Comparison of ENCODE assay signal across 9 cellular contexts in the genomic region with DNA sequence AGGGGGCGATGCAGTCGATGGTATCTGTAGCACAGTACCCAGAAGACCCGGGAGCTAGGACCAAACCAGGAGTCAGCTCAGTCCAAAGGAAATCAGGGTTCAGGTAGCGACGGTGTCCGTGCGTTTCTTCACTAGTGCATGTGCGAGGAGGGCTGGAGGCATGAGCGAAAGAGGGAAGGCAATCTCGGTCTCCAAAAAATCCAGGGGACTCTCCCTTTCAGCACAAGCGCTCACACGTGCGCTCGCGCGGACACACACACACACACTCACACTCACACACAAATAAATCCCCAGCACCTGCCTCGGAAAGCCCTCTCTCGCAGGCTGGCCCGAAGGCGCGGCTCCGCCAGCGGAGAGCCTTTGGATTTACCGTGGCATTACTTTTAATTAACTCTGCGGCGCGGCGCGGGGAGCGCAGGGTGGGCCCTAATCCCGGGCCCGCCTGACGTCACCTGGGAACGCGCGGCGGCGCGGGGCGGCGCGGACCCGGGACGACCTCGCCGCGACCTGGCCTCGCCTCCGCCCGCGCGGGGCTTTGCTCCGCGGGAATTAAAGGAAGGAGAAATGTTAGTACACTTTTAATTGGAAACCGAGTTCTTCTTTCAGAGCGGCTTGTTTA.
A peak's percentile ranks its signal among the peaks of the same experiment; 100 is the strongest.
DNase-seq lines count a peak whose midpoint lies in the region; ATAC-seq and TF ChIP-seq lines count a peak whose summit lies in the region.
"Had no signal": no experiment of that assay in that cellular context is flagged by ENCODE, and none has a peak within 500 bp of the region (broad histone marks: within the 10 kb centered on the region; RNA-seq: fewer than 3 reads in every experiment).

No MANE protein-coding gene starts in this region.

- in situ Hi-C loops in gastrocnemius medialis (cut with MboI; ENCODE audit: low sequenced_read_pairs in 4 of 4): no loop called here

- no peak overlapping the region for H2AFZ ChIP-seq in PC-9

- H3K79me2 ChIP-seq in PC-9 (ENCODE audit: low read depth): no peaks in the 10 kb centered on the region

- TF ChIP-seq POLR2A in gastrocnemius medialis (IDR thresholded peaks at IDR 0.05): no peak

- H4K20me1 ChIP-seq in PC-9 (ENCODE audit: insufficient read depth): no peaks in the 10 kb centered on the region

- H3K27ac ChIP-seq in HEK293 (ENCODE audit: extremely low read depth, low read depth, low read length): peak overlapping the region; percentile 8; the same call in 1 of the 2 replicates
- H3K27ac ChIP-seq in RWPE2 (ENCODE audit: poor library complexity, severe bottlenecking): no peak overlapping the region
- no peak overlapping the region for H3K27ac ChIP-seq in iPS DF 6.9 (ENCODE audit: low read length)
- H3K27ac ChIP-seq in gastrocnemius medialis: no peak overlapping the region
- H3K27ac ChIP-seq in PC-9: no peak overlapping the region

- no CpG with 5 or more reads among the region's 56 CpGs for WGBS in iPS DF 6.9 (ENCODE audit: insufficient coverage, insufficient read length)

- BruUV-seq in PC-9 (replicated peaks; lab: Mats Ljungman, UMichigan): no TSS peak

- H3F3A ChIP-seq in PC-9 (ENCODE audit: insufficient read depth, low read depth): no peaks in the 10 kb centered on the region

- no peaks in the 10 kb centered on the region for H3K9me2 ChIP-seq in PC-9 (ENCODE audit: insufficient read depth)

- H3K36me3 ChIP-seq in HEK293 (ENCODE audit: control insufficient read depth in 2 of 2, insufficient read depth in 1 of 2, low read length in 2 of 2) (no peaks in the 10 kb centered on the region), RWPE2 (ENCODE audit: low read depth) (no peaks in the 10 kb centered on the region), iPS DF 6.9 (ENCODE audit: control insufficient read depth, insufficient read depth, low read length) (no peaks in the 10 kb centered on the region), gastrocnemius medialis (no peaks in the 10 kb centered on the region), PC-9 (ENCODE audit: low read depth) (no peaks in the 10 kb centered on the region)

- H3K4me1 ChIP-seq in HEK293 (ENCODE audit: control insufficient read depth, insufficient read depth, low read length): no peaks in the 10 kb centered on the region
- H3K4me1 ChIP-seq in RWPE2 (ENCODE audit: insufficient read depth, poor library complexity, severe bottlenecking): no peaks in the 10 kb centered on the region
- peaks cover 2% of the 10 kb centered on the region; the same call in 1 of the 2 replicates for H3K4me1 ChIP-seq in iPS DF 6.9 (ENCODE audit: control insufficient read depth, insufficient read depth, low read length)
- H3K4me1 ChIP-seq in gastrocnemius medialis: peaks cover 11 to 21% of the 10 kb centered on the region in 2 donors
- H3K4me1 ChIP-seq in PC-9 (replicated peaks; ENCODE audit: insufficient read depth): peaks cover 17% of the 10 kb centered on the region

- ATAC-seq in RWPE2 (ENCODE audit: low read depth) (peak; percentile 31; the same call in 1 of the 3 replicates), gastrocnemius medialis (no peak)
- ATAC-seq: PC-3 had no signal

- DNase-seq in RWPE2 (ENCODE audit: low spot score) (no peak), iPS DF 6.9 (ENCODE audit: low read depth, low spot score) (no peak), gastrocnemius medialis (no peak), PC-9 (no peak), T-helper 1 cell (no peak), GM19240 (ENCODE audit: insufficient read length, low spot score) (no peak)
- DNase-seq in stimulated activated CD4-positive, alpha-beta T cell treated with anti-CD3 and anti-CD28 coated beads, Interleukin-15, amount 100 ng/mL, for 24 hours: no peak
- DNase-seq: PC-3 had no signal

- H3K27me3 ChIP-seq in RWPE2 (ENCODE audit: insufficient read depth, poor library complexity, severe bottlenecking) (peaks cover 53% of the 10 kb centered on the region), iPS DF 6.9 (ENCODE audit: control insufficient read depth, insufficient read depth, low read length) (peaks cover 40% of the 10 kb centered on the region), gastrocnemius medialis (peaks cover 0 to 17% (median 6%) of the 10 kb centered on the region in 3 donors), PC-9 (ENCODE audit: insufficient read depth, low read depth) (no peaks in the 10 kb centered on the region)

- no peaks in the 10 kb centered on the region for H3K9me3 ChIP-seq in HEK293 (ENCODE audit: control insufficient read depth, insufficient read depth, low read depth, low read length)
- H3K9me3 ChIP-seq in RWPE2 (ENCODE audit: severe bottlenecking): no peaks in the 10 kb centered on the region
- no peaks in the 10 kb centered on the region for H3K9me3 ChIP-seq in iPS DF 6.9 (ENCODE audit: control insufficient read depth, insufficient read depth, low read length)
- no peaks in the 10 kb centered on the region for H3K9me3 ChIP-seq in gastrocnemius medialis
- H3K9me3 ChIP-seq in PC-9 (ENCODE audit: insufficient read depth, low read depth): no peaks in the 10 kb centered on the region

- TF ChIP-seq CTCF in HEK293 (tag by site-specific recombination; IDR thresholded peaks at IDR 0.05): peak; percentile 15; the same call in 1 of the 2 replicates
- no peak for TF ChIP-seq CTCF in RWPE2 (IDR thresholded peaks at IDR 0.05; ENCODE audit: poor library complexity, severe bottlenecking)
- TF ChIP-seq CTCF in gastrocnemius medialis (IDR thresholded peaks at IDR 0.05 in 4 of 5, conservative IDR thresholded peaks at IDR 0.05 in 1 of 5): no peak
- TF ChIP-seq CTCF in PC-9 (conservative IDR thresholded peaks at IDR 0.05): no peak

- no peak overlapping the region for H3K4me2 ChIP-seq in PC-9

- intact Hi-C loops in gastrocnemius medialis (cut with DNase I; ENCODE audit: low total_unique reads) (loop anchor here (5.0 kb wide), 1 partner anchor 78 kb away; no protein-coding TSS in a partner anchor), PC-9 (cut with micrococcal nuclease; ENCODE audit: unreplicated experiment) (no loop called here)

- POLR2A ChIA-PET in HEK293 (lab: Yijun Ruan, JAX): no interaction called here
- POLR2A ChIA-PET in PC-9 (lab: Charles Lee; ENCODE audit: unreplicated experiment): no interaction called here

- CTCF ChIA-PET in HEK293 (lab: Yijun Ruan, JAX) (interaction anchor here (0.6 to 1.2 kb wide), 3 partner anchors 19 to 93 kb away, joined by 3 to 4 read pairs (median 4); no protein-coding TSS in a partner anchor), PC-9 (lab: Charles Lee) (no interaction called here)

- H3K4me3 ChIP-seq in HEK293 (ENCODE audit: low read depth, low read length) (peak overlapping the region; percentile 34), RWPE2 (ENCODE audit: severe bottlenecking) (no peak overlapping the region), iPS DF 6.9 (ENCODE audit: low read length) (peak overlapping the region; percentile 40; the same call in 1 of the 2 replicates), gastrocnemius medialis (peak overlapping the region; percentile 54 to 58 (median 56)), PC-9 (no peak overlapping the region)

TF ChIP-seq in HEK293, 187 proteins besides CTCF, POLR2A, EP300 and RAD21 (continues in another document):
- TF ChIP-seq ZNF433 (tag by site-specific recombination; IDR thresholded peaks at IDR 0.05; ENCODE audit: low read depth): no peak
- no peak for TF ChIP-seq ZNF146 (tag by site-specific recombination; IDR thresholded peaks at IDR 0.05)
- no peak for TF ChIP-seq TCF7L2 (IDR thresholded peaks at IDR 0.05; ENCODE audit: borderline replicate concordance, low read depth, low read length)
- TF ChIP-seq, protein P1, sequence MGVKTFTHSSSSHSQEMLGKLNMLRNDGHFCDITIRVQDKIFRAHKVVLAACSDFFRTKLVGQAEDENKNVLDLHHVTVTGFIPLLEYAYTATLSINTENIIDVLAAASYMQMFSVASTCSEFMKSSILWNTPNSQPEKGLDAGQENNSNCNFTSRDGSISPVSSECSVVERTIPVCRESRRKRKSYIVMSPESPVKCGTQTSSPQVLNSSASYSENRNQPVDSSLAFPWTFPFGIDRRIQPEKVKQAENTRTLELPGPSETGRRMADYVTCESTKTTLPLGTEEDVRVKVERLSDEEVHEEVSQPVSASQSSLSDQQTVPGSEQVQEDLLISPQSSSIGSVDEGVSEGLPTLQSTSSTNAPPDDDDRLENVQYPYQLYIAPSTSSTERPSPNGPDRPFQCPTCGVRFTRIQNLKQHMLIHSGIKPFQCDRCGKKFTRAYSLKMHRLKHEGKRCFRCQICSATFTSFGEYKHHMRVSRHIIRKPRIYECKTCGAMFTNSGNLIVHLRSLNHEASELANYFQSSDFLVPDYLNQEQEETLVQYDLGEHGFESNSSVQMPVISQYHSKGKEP (tag by site-specific recombination; IDR thresholded peaks at IDR 0.05): peak; percentile 51; the same call in 1 of the 2 replicates
- TF ChIP-seq RBAK (tag by site-specific recombination; IDR thresholded peaks at IDR 0.05): no peak
- no peak for TF ChIP-seq ZFP3 (tag by site-specific recombination; IDR thresholded peaks at IDR 0.05; ENCODE audit: low read depth)
- no peak for TF ChIP-seq BCL11A (tag by site-specific recombination; IDR thresholded peaks at IDR 0.05; ENCODE audit: low read depth)
- TF ChIP-seq ZBTB17 (tag by site-specific recombination; IDR thresholded peaks at IDR 0.05): peak; percentile 31; the same call in 1 of the 2 replicates
- TF ChIP-seq ZNF530 (tag by site-specific recombination; IDR thresholded peaks at IDR 0.05; ENCODE audit: low read depth): no peak
- TF ChIP-seq ZNF157 (tag by site-specific recombination; IDR thresholded peaks at IDR 0.05): no peak
- TF ChIP-seq GLIS1 (tag by site-specific recombination; IDR thresholded peaks at IDR 0.05): no peak

Comparison
In these comparisons a context has a peak if more than half of its experiments do, and no peak if none do; other contexts are left out.
1. H3K4me3 ChIP-seq: peak in HEK293 (single experiment), iPS DF 6.9 (single experiment) and gastrocnemius medialis (4 of 4); none in RWPE2 (single experiment) and PC-9 (single experiment).